8 cellular contexts compared by ENCODE assay signal in the genomic region with DNA sequence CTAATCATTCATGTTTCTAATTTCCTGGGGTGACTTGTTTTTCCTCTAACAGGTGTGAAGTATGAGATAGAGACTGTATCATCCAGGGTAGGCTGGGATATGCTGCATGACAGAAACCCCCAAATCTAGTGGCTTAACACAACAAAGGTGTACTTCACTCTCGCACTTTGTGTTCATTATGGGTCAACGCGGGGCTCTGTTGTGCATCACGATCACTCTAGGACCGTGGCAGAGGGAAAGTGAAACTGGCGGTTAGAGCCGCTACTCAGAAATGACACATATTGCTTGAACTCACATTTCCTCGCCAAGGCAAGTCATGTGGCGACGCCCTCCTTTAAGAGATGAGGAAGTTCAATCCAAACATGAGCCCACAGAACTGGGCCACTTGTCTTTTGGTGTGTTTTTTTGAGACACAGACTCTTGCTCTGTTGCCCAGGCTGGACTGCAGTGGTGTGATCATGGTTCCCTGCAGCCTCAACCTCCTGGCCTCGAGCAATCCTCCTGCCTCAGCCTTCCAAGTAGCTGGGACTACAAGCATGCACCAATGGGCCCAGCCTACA. TPM values are rescaled to one million over a fixed set of nuclear protein-coding genes. Genes with fewer than 3 reads are reported as not detected.
DNase-seq lines count a peak whose midpoint lies in the region; ATAC-seq, FAIRE-seq and TF ChIP-seq lines count a peak whose summit lies in the region.

No MANE protein-coding gene starts in this region.

- H3K4me1 ChIP-seq in A549 (peaks cover 52% of the 10 kb centered on the region), adipocyte (ENCODE audit: control insufficient read depth, insufficient read depth, low read length) (peaks cover 34% of the 10 kb centered on the region), liver (ENCODE audit: control insufficient read depth in 4 of 4, insufficient read depth in 4 of 4, low read length in 3 of 4) (peaks cover 0 to 5% (median 3%) of the 10 kb centered on the region in 4 donors)

- TF ChIP-seq CTCF in A549 (IDR thresholded peaks at IDR 0.05) (no peak), liver (IDR thresholded peaks at IDR 0.05; ENCODE audit: low read depth, low read length, missing input control) (no peak)

- peak overlapping the region; percentile 47 for H3K9ac ChIP-seq in adipocyte (ENCODE audit: low read length)
- peak overlapping the region; percentile 49 for H3K9ac ChIP-seq in liver (ENCODE audit: low read depth in 1 of 2, low read length in 2 of 2)

- TF ChIP-seq POLR2A in A549 (IDR thresholded peaks at IDR 0.05; ENCODE audit: low read length): no peak

- DNase-seq in A549 (ENCODE audit: low read depth in 1 of 2, low spot score in 1 of 2) (peak; percentile 60 to 70), GM19239 (ENCODE audit: insufficient read length, low spot score) (peak; percentile 84), T-helper 1 cell (peak; percentile 14 to 97 (median 50)), adipocyte (ENCODE audit: low read depth) (no peak), NCI-H146 treated with DMSO at 0.1 percent for 48 hours (lab: John Stamatoyannopoulos, UW; ENCODE audit: unreplicated experiment) (no peak)
- DNase-seq in stimulated activated CD8-positive, alpha-beta memory T cell treated with anti-CD3 and anti-CD28 coated beads, Interleukin-4, amount 100 ng/mL, for 1 hour (ENCODE audit: low read depth in 2 of 2, low spot score in 1 of 2): peak; percentile 34 to 58

- no peak for FAIRE-seq in A549 (lab: Jason Lieb, UNC)
- FAIRE-seq in GM19239 (lab: Jason Lieb, UNC): peak; percentile 99

- WGBS in A549 (ENCODE audit: missing lambda C conversion rate): 37% methylated on average over 11 of the region's 11 CpGs
- WGBS in liver: 54% methylated on average over 11 of the region's 11 CpGs

- ATAC-seq in A549: peak; percentile 40 to 68; a peak in 4 of 6 replicates
- peak; percentile 95 for ATAC-seq in HG03378 (IDR thresholded peaks at IDR 0.05; ENCODE audit: unreplicated experiment)

- CTCF ChIA-PET in A549 (lab: Yijun Ruan, JAX): interaction anchor here (1.3 to 1.9 kb wide), 2 partner anchors 19 to 23 kb away, joined by 3 to 7 read pairs; no protein-coding TSS in a partner anchor

- TF ChIP-seq EP300 in A549 (IDR thresholded peaks at IDR 0.05): no peak

- H3K27me3 ChIP-seq in adipocyte (replicated peaks; ENCODE audit: control insufficient read depth, insufficient read depth, low read length): no peaks in the 10 kb centered on the region
- no peaks in the 10 kb centered on the region for H3K27me3 ChIP-seq in liver (ENCODE audit: control insufficient read depth in 4 of 4, insufficient read depth in 4 of 4, low read length in 3 of 4)

- POLR2A ChIA-PET in A549 (lab: Yijun Ruan, JAX): no interaction called here

- peak overlapping the region; percentile 71 to 74 for H3K27ac ChIP-seq in A549
- H3K27ac ChIP-seq in liver (ENCODE audit: low read depth in 1 of 2, low read length in 2 of 2): peak overlapping the region; percentile 68 to 77

- no peaks in the 10 kb centered on the region for H3K9me3 ChIP-seq in A549
- no peaks in the 10 kb centered on the region for H3K9me3 ChIP-seq in adipocyte (ENCODE audit: control insufficient read depth, low read length)
- H3K9me3 ChIP-seq in liver (ENCODE audit: control insufficient read depth in 4 of 4, low read length in 3 of 4): no peaks in the 10 kb centered on the region

- TF ChIP-seq RAD21 in A549 (conservative IDR thresholded peaks at IDR 0.05 in 1 of 2, IDR thresholded peaks at IDR 0.05 in 1 of 2) (no peak), liver (IDR thresholded peaks at IDR 0.05) (peak in 1 of 2 donors; percentile 24)

- peak overlapping the region; percentile 70 for H3K4me2 ChIP-seq in A549

- H3K4me3 ChIP-seq in A549 (no peak overlapping the region), adipocyte (ENCODE audit: low read length) (peak overlapping the region; percentile 51), liver (ENCODE audit: low read depth in 1 of 3, low read length in 3 of 3) (peak overlapping the region in 1 of 3 donors; percentile 35)

- H3K36me3 ChIP-seq in adipocyte (ENCODE audit: control insufficient read depth, insufficient read depth, low read length, severe bottlenecking) (no peaks in the 10 kb centered on the region), liver (ENCODE audit: control insufficient read depth in 4 of 4, insufficient read depth in 3 of 4, low read depth in 1 of 4, low read length in 3 of 4) (no peaks in the 10 kb centered on the region)

TF ChIP-seq in A549, 52 proteins besides CTCF, POLR2A, EP300 and RAD21 (continues in another document):
- TF ChIP-seq EHF (CRISPR knock-in tag; IDR thresholded peaks at IDR 0.05) (peak; percentile 62), EHMT2 (IDR thresholded peaks at IDR 0.05; ENCODE audit: low read depth) (no peak), CBX8 (IDR thresholded peaks at IDR 0.05) (no peak), HMGXB4 (CRISPR knock-in tag; IDR thresholded peaks at IDR 0.05; ENCODE audit: borderline replicate concordance) (no peak), HOXA7 (CRISPR knock-in tag; IDR thresholded peaks at IDR 0.05) (0 out of 2 replicates have a peak, but pooled peaks have one; percentile 35), MYC (IDR thresholded peaks at IDR 0.05; ENCODE audit: borderline replicate concordance, low read length) (peak; percentile 14; the same call in 1 of the 2 replicates), NFE2L2 (conservative IDR thresholded peaks at IDR 0.05; ENCODE audit: low read length) (no peak)

TF ChIP-seq in liver, 16 proteins besides CTCF, POLR2A, EP300 and RAD21:
- TF ChIP-seq SP1 (IDR thresholded peaks at IDR 0.05) (no peak), RXRA (IDR thresholded peaks at IDR 0.05) (peak in 1 of 2 donors; percentile 5)
- TF ChIP-seq, protein P1, sequence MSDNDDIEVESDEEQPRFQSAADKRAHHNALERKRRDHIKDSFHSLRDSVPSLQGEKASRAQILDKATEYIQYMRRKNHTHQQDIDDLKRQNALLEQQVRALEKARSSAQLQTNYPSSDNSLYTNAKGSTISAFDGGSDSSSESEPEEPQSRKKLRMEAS (IDR thresholded peaks at IDR 0.05): peak; percentile 32

RNA-seq across cellular contexts. Expression of gene TMEM230, which starts 34.4 kb away (rescaled TPM):
- polyA plus RNA-seq in A549 (2011; rRNA removed) (276 and 284 TPM in 2 replicates), A549 (2017; fragmentation: RNase III; extraction: RNeasy Plus Mini Kit Qiagen cat#74134 plus additional on column Dnase treatment) (99.9 to 106 TPM (median 105 TPM) in 3 replicates), liver (100 to 1,000 TPM in 1 of 2 donors, 10 to 100 TPM in 1; 83.1 to 101 TPM)
- polyA plus RNA-seq in A549 (2012; cell fraction: cytosol; rRNA removed): 99.5 and 123 TPM in 2 replicates
- 27.3 and 47.4 TPM in 2 replicates for polyA plus RNA-seq in A549 (2012; cell fraction: nucleus; rRNA removed)
- polyA minus RNA-seq in A549 (2011; rRNA and poly(A)+ RNA removed): 67.7 and 90.9 TPM in 2 replicates
- 10 to 100 TPM; 53.8 to 75.7 TPM for total RNA-seq in liver

RNA-seq across cellular contexts. Expression of gene PCNA, which starts 41.3 kb away (rescaled TPM):
- polyA plus RNA-seq in A549 (2011; rRNA removed): 388 and 450 TPM in 2 replicates
- 552 and 561 TPM in 2 replicates for polyA plus RNA-seq in A549 (2012; cell fraction: cytosol; rRNA removed)
- 882 and 940 TPM in 2 replicates for polyA plus RNA-seq in A549 (2012; cell fraction: nucleus; rRNA removed)
- 431 to 445 TPM (median 440 TPM) in 3 replicates for polyA plus RNA-seq in A549 (2017; fragmentation: RNase III; extraction: RNeasy Plus Mini Kit Qiagen cat#74134 plus additional on column Dnase treatment)
- 260 and 279 TPM in 2 replicates for polyA minus RNA-seq in A549 (2011; rRNA and poly(A)+ RNA removed)
- total RNA-seq in liver: 100 to 1,000 TPM in 1 of 2 donors, 10 to 100 TPM in 1; 19.3 to 161 TPM
- polyA plus RNA-seq in liver: 10 to 100 TPM; 14.1 to 28.3 TPM

RNA-seq across cellular contexts. Expression of gene CDS2, which starts 48.3 kb away (rescaled TPM):
- 106 and 128 TPM in 2 replicates for polyA plus RNA-seq in A549 (2011; rRNA removed)
- 26.2 and 34.1 TPM in 2 replicates for polyA plus RNA-seq in A549 (2012; cell fraction: cytosol; rRNA removed)
- polyA plus RNA-seq in A549 (2012; cell fraction: nucleus; rRNA removed): 13.9 and 27.4 TPM in 2 replicates
- 34.0 to 44.0 TPM (median 37.4 TPM) in 3 replicates for polyA plus RNA-seq in A549 (2017; fragmentation: RNase III; extraction: RNeasy Plus Mini Kit Qiagen cat#74134 plus additional on column Dnase treatment)
- polyA minus RNA-seq in A549 (2011; rRNA and poly(A)+ RNA removed): 100 TPM in 2 replicates
- total RNA-seq in liver: 10 to 100 TPM; 17.6 to 31.6 TPM
- 10 to 100 TPM in 1 of 2 donors, 1 to 10 TPM in 1; 9.6 to 11.2 TPM for polyA plus RNA-seq in liver

Comparison
In these comparisons a context has a peak if more than half of its experiments do, and no peak if none do; other contexts are left out.
1. DNase-seq: peak in A549 (2 of 2), GM19239 (single experiment), T-helper 1 cell (5 of 5) and stimulated activated CD8-positive, alpha-beta memory T cell treated with anti-CD3 and anti-CD28 coated beads, Interleukin-4, amount 100 ng/mL, for 1 hour (2 of 2); none in adipocyte (single experiment) and NCI-H146 treated with DMSO at 0.1 percent for 48 hours (single experiment).
2. RNA of gene PCNA, which starts 41.3 kb away (polyA plus RNA-seq): 388 to 940 TPM in A549; 14.1 to 28.3 TPM in liver; every median in the first group is over 10 times any median in the second.